ENCODE assay signal across 19 cellular contexts in genomic region chr1:241888232-241888631, GRCh38. TPM values are rescaled to one million over a fixed set of nuclear protein-coding genes. Genes with fewer than 3 reads are reported as not detected.
DNase-seq lines count a peak whose midpoint lies in the region; ATAC-seq and TF ChIP-seq lines count a peak whose summit lies in the region.
"Had no signal": no experiment of that assay in that cellular context is flagged by ENCODE, and none has a peak within 500 bp of the region (broad histone marks: within the 10 kb centered on the region; RNA-seq: fewer than 3 reads in every experiment).

No MANE protein-coding gene starts in this region.

- H3K36me3 Mint-ChIP-seq in activated T-helper 17 cell treated with anti-CD3 and anti-CD28 coated beads, Interleukin-2, amount 50 U/mL, for 72 hours (ENCODE audit: low read depth) = peaks cover 53% of the 10 kb centered on the region
- H3K36me3 Mint-ChIP-seq: memory B cell had no signal

- no peak overlapping the region for H3K4me3 ChIP-seq in fibroblast of the aortic adventitia (ENCODE audit: low read depth, low read length)
- H3K4me3 ChIP-seq: SJCRH30, suprapubic skin had no signal

- TF ChIP-seq CTCF in fibroblast of the aortic adventitia (IDR thresholded peaks at IDR 0.05; ENCODE audit: insufficient read depth, low read length) = no peak

- ATAC-seq in activated T-helper 17 cell treated with anti-CD3 and anti-CD28 coated beads, Interleukin-2, amount 50 U/mL, for 72 hours (replicated peaks) = peak; percentile 73
- ATAC-seq in HG02678 (IDR thresholded peaks at IDR 0.05; ENCODE audit: unreplicated experiment) (no peak), GM18873 (IDR thresholded peaks at IDR 0.05; ENCODE audit: low FRiP score, unreplicated experiment) (no peak)

- no peaks in the 10 kb centered on the region for H3K9me3 Mint-ChIP-seq in activated T-helper 17 cell treated with anti-CD3 and anti-CD28 coated beads, Interleukin-2, amount 50 U/mL, for 72 hours
- H3K9me3 Mint-ChIP-seq: activated T-cell treated with anti-CD3 and anti-CD28 coated beads, Interleukin-2, amount 50 U/mL, for 24 hours; H9 had no signal

- no peaks in the 10 kb centered on the region for H3K27me3 Mint-ChIP-seq in activated T-helper 17 cell treated with anti-CD3 and anti-CD28 coated beads, Interleukin-2, amount 50 U/mL, for 72 hours
- H3K27me3 Mint-ChIP-seq: activated T-cell treated with anti-CD3 and anti-CD28 coated beads, Interleukin-2, amount 50 U/mL, for 24 hours; memory B cell had no signal

- H3K27ac Mint-ChIP-seq in activated T-helper 17 cell treated with anti-CD3 and anti-CD28 coated beads, Interleukin-2, amount 50 U/mL, for 72 hours = peak overlapping the region; percentile 47
- H3K27ac Mint-ChIP-seq: activated T-cell treated with anti-CD3 and anti-CD28 coated beads, Interleukin-2, amount 50 U/mL, for 24 hours; memory B cell had no signal

- H3K4me3 Mint-ChIP-seq in activated T-helper 17 cell treated with anti-CD3 and anti-CD28 coated beads, Interleukin-2, amount 50 U/mL, for 72 hours = no peak overlapping the region
- H3K4me3 Mint-ChIP-seq: activated T-cell treated with anti-CD3 and anti-CD28 coated beads, Interleukin-2, amount 50 U/mL, for 24 hours; H9; memory B cell had no signal

- H3K4me1 Mint-ChIP-seq in activated T-helper 17 cell treated with anti-CD3 and anti-CD28 coated beads, Interleukin-2, amount 50 U/mL, for 72 hours = no peaks in the 10 kb centered on the region
- H3K4me1 Mint-ChIP-seq: H9, memory B cell had no signal

- DNase-seq in A172 (ENCODE audit: low spot score) (peak; percentile 40), GM04504 (ENCODE audit: low read depth) (peak; percentile 10), fibroblast of the aortic adventitia (ENCODE audit: low read depth) (peak; percentile 48), epidermal melanocyte (ENCODE audit: insufficient read length, low spot score) (no peak), superior temporal gyrus (ENCODE audit: extremely low spot score) (no peak)
- DNase-seq: activated T-cell treated with anti-CD3 and anti-CD28 coated beads, Interleukin-2, amount 50 U/mL, for 24 hours; Caco-2; GDM1; glutamatergic neuron; H9; NCI-H187; NCI-H446; SJCRH30; T-helper 9 cell had no signal

RNA-seq across cellular contexts. Expression of gene EXO1, which starts 40.2 kb away (rescaled TPM):
- 56.1 and 71.4 TPM in 2 replicates for total RNA-seq in A172 (2014; rRNA removed; shearing (Covaris generic))
- 10 to 100 TPM; 32.3 to 50.2 TPM for total RNA-seq in activated T-helper 17 cell treated with anti-CD3 and anti-CD28 coated beads, Interleukin-2, amount 50 U/mL, for 72 hours
- 1.2 and 37.2 TPM in 2 replicates for total RNA-seq in fibroblast of the aortic adventitia (ENCODE audit: low replicate concordance)

Comparison
In these comparisons a context has a peak if more than half of its experiments do, and no peak if none do; other contexts are left out.
1. DNase-seq: peak in A172 (single experiment), GM04504 (single experiment) and fibroblast of the aortic adventitia (single experiment); none in epidermal melanocyte (single experiment) and superior temporal gyrus (single experiment).